Comparison of ENCODE assay signal across 24 cellular contexts in genomic region chr2:120715356-120715755, GRCh38. TPM values are rescaled to one million over a fixed set of nuclear protein-coding genes. Genes with fewer than 3 reads are reported as not detected.
DNase-seq lines count a peak whose midpoint lies in the region; ATAC-seq, FAIRE-seq and TF ChIP-seq lines count a peak whose summit lies in the region.
"Had no signal": no experiment of that assay in that cellular context is flagged by ENCODE, and none has a peak within 500 bp of the region (broad histone marks: within the 10 kb centered on the region; RNA-seq: fewer than 3 reads in every experiment).

No MANE protein-coding gene starts in this region.

- H3K4me1 ChIP-seq in osteoblast (ENCODE audit: insufficient read depth, low read length), result peaks cover 7% of the 10 kb centered on the region
- H3K4me1 ChIP-seq in kidney (ENCODE audit: control insufficient read depth in 1 of 2, insufficient read depth in 1 of 2, low read depth in 1 of 2, low read length in 2 of 2), result no peaks in the 10 kb centered on the region
- H3K4me1 ChIP-seq: BE2C, Caco-2, Peyer's patch had no signal

- H3K4me1 Mint-ChIP-seq in endothelial cell (ENCODE audit: unreplicated experiment), result no peaks in the 10 kb centered on the region

- DNase-seq in cardiac septum (ENCODE audit: low spot score) (peak; percentile 74), Right ventricle myocardium superior (no peak), endothelial cell (ENCODE audit: low spot score) (no peak), osteoblast (ENCODE audit: insufficient read length, low spot score, missing footprints) (peak; percentile 41), midbrain (lab: John Stamatoyannopoulos, UW) (no peak), kidney (no peak), NCI-H748 (lab: John Stamatoyannopoulos, UW; ENCODE audit: unreplicated experiment) (no peak)
- DNase-seq: BE2C; CD4-positive, alpha-beta T cell; DMS53; EL; GOT3; Kasumi-1; MM.1S; NCI-H1092 treated with DMSO at 0.1 percent for 48 hours; NCI-H146; NCI-H2081; NCI-H446; NCI-H526 treated with DMSO at 0.1 percent for 48 hours had no signal

- H4K20me1 ChIP-seq in osteoblast (ENCODE audit: insufficient read depth, low read length), result no peaks in the 10 kb centered on the region

- intact Hi-C loops in cardiac septum (cut with DNase I), result no loop called here
- intact Hi-C loops in Right ventricle myocardium superior (cut with DNase I), result no loop called here
- intact Hi-C loops in kidney (cut with DNase I), result no loop called here

- FAIRE-seq in kidney (lab: Jason Lieb, UNC), result no peak
- FAIRE-seq: A204.1, GM12892, GM18507 had no signal

- H3K9me3 ChIP-seq in osteoblast (ENCODE audit: low read depth, low read length) (no peaks in the 10 kb centered on the region), kidney (ENCODE audit: control insufficient read depth in 1 of 2, low read length in 2 of 2) (no peaks in the 10 kb centered on the region)
- H3K9me3 ChIP-seq: BE2C, Caco-2, Peyer's patch had no signal

- H3K27ac ChIP-seq in osteoblast (ENCODE audit: low read depth, low read length) (no peak overlapping the region), kidney (ENCODE audit: low read depth in 2 of 2, low read length in 2 of 2) (no peak overlapping the region)
- H3K27ac ChIP-seq: Peyer's patch had no signal

- H3K4me3 ChIP-seq in osteoblast (ENCODE audit: insufficient read depth, low read length) (no peak overlapping the region), kidney (ENCODE audit: low read length in 2 of 2) (no peak overlapping the region)
- H3K4me3 ChIP-seq: Peyer's patch had no signal

- ATAC-seq in Right ventricle myocardium superior (ENCODE audit: poor library complexity), result no peak

- no peaks in the 10 kb centered on the region for H3K36me3 Mint-ChIP-seq in endothelial cell (ENCODE audit: low read depth, unreplicated experiment)

- TF ChIP-seq CTCF in endothelial cell (IDR thresholded peaks at IDR 0.05; ENCODE audit: unreplicated experiment), result no peak
- TF ChIP-seq CTCF in osteoblast (IDR thresholded peaks at IDR 0.05; ENCODE audit: extremely low read depth, low read depth, low read length), result no peak
- no peak for TF ChIP-seq CTCF in kidney (IDR thresholded peaks at IDR 0.05; ENCODE audit: borderline replicate concordance, extremely low read depth, insufficient read depth)

- H3K27me3 ChIP-seq in osteoblast (ENCODE audit: insufficient read depth, low read length), result no peaks in the 10 kb centered on the region
- H3K27me3 ChIP-seq: BE2C, Peyer's patch had no signal

- H3K27me3 Mint-ChIP-seq in endothelial cell (ENCODE audit: unreplicated experiment), result peaks cover 4% of the 10 kb centered on the region

- H3K9ac ChIP-seq in kidney (ENCODE audit: low read length in 2 of 2), result no peak overlapping the region

- H3K36me3 ChIP-seq in osteoblast (ENCODE audit: insufficient read depth, low read length), result no peaks in the 10 kb centered on the region
- H3K36me3 ChIP-seq in kidney (ENCODE audit: control insufficient read depth in 1 of 2, insufficient read depth in 2 of 2, low read length in 2 of 2), result no peaks in the 10 kb centered on the region
- H3K36me3 ChIP-seq: BE2C, Peyer's patch had no signal

- no peak overlapping the region for H2AFZ ChIP-seq in osteoblast (ENCODE audit: low read length)

- H3K4me3 Mint-ChIP-seq in endothelial cell (ENCODE audit: unreplicated experiment), result peak overlapping the region; percentile 56
- H3K4me3 Mint-ChIP-seq: CD4-positive, alpha-beta T cell had no signal

- no peaks in the 10 kb centered on the region for H3K9me3 Mint-ChIP-seq in endothelial cell (ENCODE audit: unreplicated experiment)
- H3K9me3 Mint-ChIP-seq: CD4-positive, alpha-beta T cell had no signal

- no peak overlapping the region for H3K27ac Mint-ChIP-seq in endothelial cell (ENCODE audit: unreplicated experiment)
- H3K27ac Mint-ChIP-seq: CD4-positive, alpha-beta T cell had no signal

- no peak overlapping the region for H3K4me2 ChIP-seq in osteoblast (ENCODE audit: insufficient read depth, low read length)

- H3K79me2 ChIP-seq in osteoblast (ENCODE audit: insufficient read depth, low read length), result no peaks in the 10 kb centered on the region

RNA-seq across cellular contexts. Expression of gene GLI2, which starts 20.3 kb away (rescaled TPM):
- total RNA-seq in cardiac septum (1.8 TPM), Right ventricle myocardium superior (1.3 TPM), endothelial cell (ENCODE audit: unreplicated experiment) (1.2 TPM), osteoblast (3.8 and 10.1 TPM in 2 replicates), kidney (3.7 TPM)
- 0.32 TPM for polyA plus RNA-seq in kidney (ENCODE audit: insufficient read depth, low read depth, low replicate concordance)
- total RNA-seq: CD4-positive, alpha-beta T cell had no signal

Comparison
In these comparisons a context has a peak if more than half of its experiments do, and no peak if none do; other contexts are left out.
1. DNase-seq: peak in cardiac septum (single experiment) and osteoblast (single experiment); none in Right ventricle myocardium superior (single experiment), endothelial cell (single experiment), midbrain (single experiment), kidney (single experiment) and NCI-H748 (single experiment).